9 cellular contexts compared by ENCODE assay signal in the genomic region with DNA sequence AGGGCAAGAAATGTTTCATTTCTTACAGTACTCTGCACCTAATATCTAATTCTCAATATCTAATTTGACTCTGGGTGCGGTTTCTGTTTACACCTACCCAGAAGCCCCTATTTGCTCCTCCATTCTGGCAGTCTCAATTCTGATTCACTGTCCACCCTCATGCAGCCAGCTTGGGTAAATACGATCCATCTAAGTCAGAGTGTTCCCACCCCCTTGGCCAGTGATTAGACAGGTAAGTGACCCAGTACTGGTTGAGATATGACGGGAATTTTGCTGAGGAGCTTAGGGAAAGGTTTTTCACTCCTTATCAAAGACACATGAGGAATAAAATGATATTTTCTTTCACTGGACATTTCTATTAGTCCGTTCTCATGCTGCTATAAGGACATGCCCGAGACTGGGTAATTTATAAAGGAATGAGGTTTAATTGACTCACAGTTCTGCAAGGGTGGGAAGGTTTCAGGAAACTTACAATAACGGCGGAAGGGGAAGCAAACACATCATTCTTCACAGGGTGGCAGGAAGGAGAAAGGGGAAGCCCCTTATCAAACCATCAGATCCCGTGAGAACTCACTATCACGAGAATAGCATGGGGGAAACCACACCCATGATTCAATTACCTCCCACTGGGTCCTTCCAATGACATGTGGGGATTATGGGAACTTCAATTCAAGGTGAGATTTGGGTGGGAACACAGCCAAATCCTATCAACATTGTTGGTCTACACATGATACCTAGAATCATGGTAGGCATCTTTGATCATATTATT. TPM values are rescaled to one million over a fixed set of nuclear protein-coding genes. Genes with fewer than 3 reads are reported as not detected.
A peak's percentile ranks its signal among the peaks of the same experiment; 100 is the strongest.
DNase-seq lines count a peak whose midpoint lies in the region; FAIRE-seq lines count a peak whose summit lies in the region.
"Had no signal": no experiment of that assay in that cellular context is flagged by ENCODE, and none has a peak within 500 bp of the region (broad histone marks: within the 10 kb centered on the region; RNA-seq: fewer than 3 reads in every experiment).

No MANE protein-coding gene starts in this region.

- POLR2A ChIA-PET in activated CD4-positive, alpha-beta T cell treated with anti-CD3 and anti-CD28 coated beads, Interleukin-2, amount 10 ng/mL, durations not matched to agents 7 days and 5 days (lab: Charles Lee): no interaction called here

- H3K27me3 Mint-ChIP-seq in activated T-cell treated with anti-CD3 and anti-CD28 coated beads, Interleukin-2, amount 50 U/mL, for 24 hours: no peaks in the 10 kb centered on the region
- no peaks in the 10 kb centered on the region for H3K27me3 Mint-ChIP-seq in activated CD4-positive, alpha-beta T cell treated with anti-CD3 and anti-CD28 coated beads, Interleukin-2, amount 10 ng/mL, durations not matched to agents 7 days and 5 days

- H3K9me3 ChIP-seq in small intestine (ENCODE audit: control insufficient read depth, low read depth): no peaks in the 10 kb centered on the region
- H3K9me3 ChIP-seq: gastrocnemius medialis had no signal

- H3K4me3 Mint-ChIP-seq in activated T-cell treated with anti-CD3 and anti-CD28 coated beads, Interleukin-2, amount 50 U/mL, for 24 hours: no peak overlapping the region
- no peak overlapping the region for H3K4me3 Mint-ChIP-seq in activated CD4-positive, alpha-beta T cell treated with anti-CD3 and anti-CD28 coated beads, Interleukin-2, amount 10 ng/mL, durations not matched to agents 7 days and 5 days

- peaks cover 8% of the 10 kb centered on the region for H3K9me3 Mint-ChIP-seq in activated T-cell treated with anti-CD3 and anti-CD28 coated beads, Interleukin-2, amount 50 U/mL, for 24 hours
- no peaks in the 10 kb centered on the region for H3K9me3 Mint-ChIP-seq in activated CD4-positive, alpha-beta T cell treated with anti-CD3 and anti-CD28 coated beads, Interleukin-2, amount 10 ng/mL, durations not matched to agents 7 days and 5 days

- H3K4me1 Mint-ChIP-seq in activated T-cell treated with anti-CD3 and anti-CD28 coated beads, Interleukin-2, amount 50 U/mL, for 24 hours (ENCODE audit: low read depth): peaks cover 46% of the 10 kb centered on the region
- peaks cover 30% of the 10 kb centered on the region for H3K4me1 Mint-ChIP-seq in activated CD4-positive, alpha-beta T cell treated with anti-CD3 and anti-CD28 coated beads, Interleukin-2, amount 10 ng/mL, durations not matched to agents 7 days and 5 days

- peaks cover 48% of the 10 kb centered on the region for H3K36me3 Mint-ChIP-seq in activated T-cell treated with anti-CD3 and anti-CD28 coated beads, Interleukin-2, amount 50 U/mL, for 24 hours (ENCODE audit: low read depth)
- peaks cover 42% of the 10 kb centered on the region for H3K36me3 Mint-ChIP-seq in activated CD4-positive, alpha-beta T cell treated with anti-CD3 and anti-CD28 coated beads, Interleukin-2, amount 10 ng/mL, durations not matched to agents 7 days and 5 days (ENCODE audit: low read depth)

- FAIRE-seq in small intestine (lab: Jason Lieb, UNC): no peak
- FAIRE-seq: TTC549 had no signal

- CTCF ChIA-PET in activated CD4-positive, alpha-beta T cell treated with anti-CD3 and anti-CD28 coated beads, Interleukin-2, amount 10 ng/mL, durations not matched to agents 7 days and 5 days (lab: Charles Lee): interaction anchor here (0.5 to 1.3 kb wide), 4 partner anchors 16 to 32 kb away, joined by 3 read pairs; no protein-coding TSS in a partner anchor

- H3K4me3 ChIP-seq in small intestine (ENCODE audit: low read depth in 1 of 2, low read length in 2 of 2): no peak overlapping the region
- H3K4me3 ChIP-seq: gastrocnemius medialis had no signal

- peaks cover 3 to 7% of the 10 kb centered on the region in 2 donors for H3K36me3 ChIP-seq in small intestine (ENCODE audit: control insufficient read depth in 2 of 2, insufficient read depth in 2 of 2, low read length in 2 of 2)

- no peak overlapping the region for H3K27ac ChIP-seq in small intestine (ENCODE audit: low read depth in 1 of 2, low read length in 1 of 2)
- H3K27ac ChIP-seq: gastrocnemius medialis had no signal

- peaks cover 0 to 4% of the 10 kb centered on the region in 2 donors for H3K4me1 ChIP-seq in small intestine (ENCODE audit: control insufficient read depth in 2 of 2, insufficient read depth in 1 of 2, low read depth in 1 of 2, low read length in 1 of 2)
- H3K4me1 ChIP-seq: gastrocnemius medialis had no signal

- H3K27me3 ChIP-seq in small intestine (ENCODE audit: control insufficient read depth in 2 of 2, insufficient read depth in 2 of 2, low read length in 2 of 2): no peaks in the 10 kb centered on the region
- H3K27me3 ChIP-seq: gastrocnemius medialis had no signal

- WGBS in small intestine, 3 donors: 33 to 38% (median 36%) methylated on average over 9 of the region's 9 CpGs

- no peak for DNase-seq in activated T-cell treated with anti-CD3 and anti-CD28 coated beads, Interleukin-2, amount 50 U/mL, for 24 hours
- DNase-seq in activated T-cell treated with anti-CD3 and anti-CD28 coated beads, Interleukin-2, amount 50 U/mL, for 1 hour: no peak
- peak; percentile 8 for DNase-seq in activated CD4-positive, alpha-beta T cell treated with anti-CD3 and anti-CD28 coated beads, Interleukin-2, amount 10 ng/mL, durations not matched to agents 7 days and 5 days
- DNase-seq in stimulated activated CD8-positive, alpha-beta memory T cell treated with anti-CD3 and anti-CD28 coated beads, Interleukin-4, amount 100 ng/mL, for 48 hours: peak; percentile 27
- no peak for DNase-seq in amniotic stem cell (lab: John Stamatoyannopoulos, UW)
- no peak for DNase-seq in small intestine
- DNase-seq: gastrocnemius medialis, NCI-H345 had no signal

- peak overlapping the region; percentile 82 for H3K27ac Mint-ChIP-seq in activated T-cell treated with anti-CD3 and anti-CD28 coated beads, Interleukin-2, amount 50 U/mL, for 24 hours
- no peak overlapping the region for H3K27ac Mint-ChIP-seq in activated CD4-positive, alpha-beta T cell treated with anti-CD3 and anti-CD28 coated beads, Interleukin-2, amount 10 ng/mL, durations not matched to agents 7 days and 5 days

RNA-seq across cellular contexts. Expression of gene GLO1, which starts 29.4 kb away (rescaled TPM):
- total RNA-seq in activated CD4-positive, alpha-beta T cell treated with anti-CD3 and anti-CD28 coated beads, Interleukin-2, amount 10 ng/mL, durations not matched to agents 7 days and 5 days: 10 to 100 TPM; 77.1 to 85.6 TPM
- polyA plus RNA-seq in small intestine: 100 to 1,000 TPM in 2 of 3 donors, 10 to 100 TPM in 1; 71.8 to 313 (median 186) TPM

RNA-seq across cellular contexts. Expression of gene BTBD9, which starts 33.9 kb away (rescaled TPM):
- 10 to 100 TPM; 12.0 to 12.6 TPM for total RNA-seq in activated CD4-positive, alpha-beta T cell treated with anti-CD3 and anti-CD28 coated beads, Interleukin-2, amount 10 ng/mL, durations not matched to agents 7 days and 5 days
- 1 to 10 TPM; 5.1 to 7.5 (median 5.8) TPM for polyA plus RNA-seq in small intestine

RNA-seq across cellular contexts. Expression of gene DNAH8, which starts 41.5 kb away (rescaled TPM):
- under 1 TPM; 0.07 to 0.10 TPM for total RNA-seq in activated CD4-positive, alpha-beta T cell treated with anti-CD3 and anti-CD28 coated beads, Interleukin-2, amount 10 ng/mL, durations not matched to agents 7 days and 5 days
- polyA plus RNA-seq in small intestine: under 1 TPM in 2 of 3 donors, not detected in 1; under 0.01 to 0.01 TPM
- total RNA-seq: gastrocnemius medialis had no signal

Comparison
In these comparisons a context has a peak if more than half of its experiments do, and no peak if none do; other contexts are left out.
1. DNase-seq: peak in activated CD4-positive, alpha-beta T cell treated with anti-CD3 and anti-CD28 coated beads, Interleukin-2, amount 10 ng/mL, durations not matched to agents 7 days and 5 days (single experiment) and stimulated activated CD8-positive, alpha-beta memory T cell treated with anti-CD3 and anti-CD28 coated beads, Interleukin-4, amount 100 ng/mL, for 48 hours (single experiment); none in activated T-cell treated with anti-CD3 and anti-CD28 coated beads, Interleukin-2, amount 50 U/mL, for 24 hours (single experiment), activated T-cell treated with anti-CD3 and anti-CD28 coated beads, Interleukin-2, amount 50 U/mL, for 1 hour (single experiment), amniotic stem cell (single experiment) and small intestine (single experiment).